In genomic region chr11:72363112-72363511, GRCh38 we compare ENCODE assay signal across 1 cellular context.
TF ChIP-seq lines count a peak whose summit lies in the region.

No MANE protein-coding gene starts in this region.

TF ChIP-seq in K562, 482 proteins besides CTCF, POLR2A, EP300 and RAD21 (continued from another document):
- peak; percentile 58 for TF ChIP-seq PKNOX1 (IDR thresholded peaks at IDR 0.05)
- peak; percentile 59; the same call in 1 of the 2 replicates for TF ChIP-seq ZBTB40 (IDR thresholded peaks at IDR 0.05)
- no peak for TF ChIP-seq ZBTB40 (CRISPR knock-in tag; IDR thresholded peaks at IDR 0.05)
- no peak for TF ChIP-seq ZNF583 (CRISPR knock-in tag; IDR thresholded peaks at IDR 0.05)
- TF ChIP-seq RB1 (IDR thresholded peaks at IDR 0.05; ENCODE audit: low read depth), result no peak
- no peak for TF ChIP-seq NFIX (CRISPR knock-in tag; IDR thresholded peaks at IDR 0.05; ENCODE audit: low read depth)
- TF ChIP-seq ARID4B (CRISPR knock-in tag; IDR thresholded peaks at IDR 0.05), result no peak
- TF ChIP-seq ZNF592 (IDR thresholded peaks at IDR 0.05), result no peak
- no peak for TF ChIP-seq POLR2AphosphoS2 (IDR thresholded peaks at IDR 0.05; ENCODE audit: low read length)
- no peak for TF ChIP-seq ZNF274 (IDR thresholded peaks at IDR 0.05; ENCODE audit: borderline replicate concordance, low read depth, low read length)
- TF ChIP-seq ETV1 (tag; conservative IDR thresholded peaks at IDR 0.05; ENCODE audit: low read depth), result no peak
- peak; percentile 29 for TF ChIP-seq TCF3 (CRISPR knock-in tag; IDR thresholded peaks at IDR 0.05)
- TF ChIP-seq NFYB (IDR thresholded peaks at IDR 0.05; ENCODE audit: extremely low read depth, insufficient read length), result no peak
- no peak for TF ChIP-seq HDAC8 (tag; IDR thresholded peaks at IDR 0.05)
